9 cellular contexts compared by ENCODE assay signal in the genomic region with DNA sequence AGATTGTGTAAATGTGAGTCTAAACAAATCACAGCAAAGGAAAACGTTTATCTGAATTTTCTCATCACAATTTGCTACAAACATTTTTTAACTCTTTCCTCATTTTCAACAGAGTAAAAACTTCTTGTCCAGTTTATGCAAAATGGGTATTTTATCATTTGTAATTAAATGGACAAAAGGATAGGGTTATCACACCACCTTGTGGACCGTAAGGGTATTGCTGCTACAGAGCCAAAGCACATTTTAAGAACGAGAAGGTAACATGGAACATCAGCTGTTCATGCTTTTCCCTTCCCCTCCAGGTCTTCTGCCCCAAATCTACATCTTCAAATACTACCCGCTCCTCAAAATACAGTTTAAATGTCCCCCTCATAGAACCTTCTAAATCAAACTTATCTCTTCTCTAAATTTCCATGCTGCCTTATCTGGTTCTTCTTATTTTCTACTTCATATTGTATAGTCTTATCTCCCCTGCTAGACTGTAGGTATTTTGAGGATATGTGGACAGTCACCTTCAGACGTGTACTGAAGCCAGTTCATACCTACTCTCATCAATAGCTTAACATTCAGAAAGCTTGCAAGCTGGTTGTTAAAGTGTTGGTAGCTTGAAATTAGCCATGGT. TPM values are rescaled to one million over a fixed set of nuclear protein-coding genes. Genes with fewer than 3 reads are reported as not detected.
DNase-seq lines count a peak whose midpoint lies in the region; ATAC-seq, FAIRE-seq and TF ChIP-seq lines count a peak whose summit lies in the region.
"Had no signal": no experiment of that assay in that cellular context is flagged by ENCODE, and none has a peak within 500 bp of the region (broad histone marks: within the 10 kb centered on the region; RNA-seq: fewer than 3 reads in every experiment).

No MANE protein-coding gene starts in this region.

- DNase-seq in activated CD4-positive, CD25-positive, alpha-beta regulatory T cell treated with anti-CD3 and anti-CD28 coated beads, Interleukin-2, amount 50 U/mL, for 16 hours (ENCODE audit: low read depth, low spot score): peak; percentile 10
- DNase-seq in HL-60 (ENCODE audit: low read depth in 1 of 2, low spot score in 1 of 2): peak; percentile 13 to 15
- peak; percentile 45 for DNase-seq in SKM-1 treated with dmso at 0.1 percent for 144 hours (lab: John Stamatoyannopoulos, UW; ENCODE audit: unreplicated experiment)
- DNase-seq in naive B cell: peak; percentile 19
- DNase-seq in NCI-H1048 (lab: John Stamatoyannopoulos, UW): no peak

- H3K27ac Mint-ChIP-seq in naive B cell: peak overlapping the region in 1 of 6 donors; percentile 30

- FAIRE-seq in endometrium (lab: Jason Lieb, UNC): peak; percentile 59

- peaks cover 0 to 5% (median 0%) of the 10 kb centered on the region in 3 donors for H3K27me3 Mint-ChIP-seq in naive B cell

- H3K36me3 Mint-ChIP-seq in naive B cell: no peaks in the 10 kb centered on the region

- H3K27ac ChIP-seq in HL-60 (replicated peaks): no peak overlapping the region

- no peak overlapping the region for H3K4me3 Mint-ChIP-seq in naive B cell
- H3K4me3 Mint-ChIP-seq: central memory CD8-positive, alpha-beta T cell had no signal

- no peaks in the 10 kb centered on the region for H3K9me3 Mint-ChIP-seq in naive B cell
- H3K9me3 Mint-ChIP-seq: central memory CD8-positive, alpha-beta T cell had no signal

- H3K4me1 Mint-ChIP-seq in naive B cell: no peaks in the 10 kb centered on the region
- H3K4me1 Mint-ChIP-seq: central memory CD8-positive, alpha-beta T cell had no signal

- no peak overlapping the region for H3K4me3 ChIP-seq in HL-60 (replicated peaks; ENCODE audit: insufficient read depth, low read length)

- ATAC-seq in activated CD4-positive, CD25-positive, alpha-beta regulatory T cell treated with anti-CD3 and anti-CD28 coated beads, Interleukin-2, amount 50 U/mL, for 24 hours: no peak
- peak; percentile 75 for ATAC-seq in GM19468 (IDR thresholded peaks at IDR 0.05; ENCODE audit: extremely low read depth, unreplicated experiment)
- peak in 1 of 2 donors; percentile 32 for ATAC-seq in naive B cell (ENCODE audit: low read depth in 2 of 2)

- no peaks in the 10 kb centered on the region for H3K27me3 ChIP-seq in HL-60 (ENCODE audit: insufficient read depth, poor library complexity, severe bottlenecking)

- TF ChIP-seq CTCF in HL-60 (IDR thresholded peaks at IDR 0.05; ENCODE audit: insufficient read depth, low read length): peak; percentile 87

RNA-seq across cellular contexts. Expression of gene SETMAR, which starts 12.8 kb away (rescaled TPM):
- polyA plus RNA-seq in naive B cell (ENCODE audit: low read depth in 6 of 6): 10 to 100 TPM in 1 of 6 donors, 1 to 10 TPM in 4, not detected in 1; 7.4 to 11.1 (median 8.3) TPM
